In the genomic region with DNA sequence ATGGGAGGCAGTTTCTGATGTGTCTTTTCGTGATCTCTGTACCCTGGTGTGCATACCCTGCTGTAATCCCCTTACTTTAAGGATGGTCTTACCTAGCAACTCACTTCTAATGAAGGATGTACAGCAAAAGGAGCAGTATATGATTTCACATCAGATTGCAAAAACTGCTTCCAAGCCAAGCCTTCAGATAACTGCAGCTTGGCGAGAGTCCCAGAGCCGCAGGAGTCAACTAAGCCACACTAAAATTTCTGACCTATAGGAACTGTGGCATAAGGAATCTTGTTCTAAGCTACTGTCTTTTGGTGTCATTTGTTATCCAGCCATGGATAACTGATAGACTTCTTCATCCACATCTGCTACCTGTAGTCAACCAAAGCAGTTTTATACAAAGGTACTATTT, we compare ENCODE assay signal across 23 cellular contexts.
"Had no signal": no experiment of that assay in that cellular context is flagged by ENCODE, and none has a peak within 500 bp of the region (broad histone marks: within the 10 kb centered on the region; RNA-seq: fewer than 3 reads in every experiment).

No MANE protein-coding gene starts in this region.

- DNase-seq: activated CD4-positive, CD25-positive, alpha-beta regulatory T cell treated with anti-CD3 and anti-CD28 coated beads, Interleukin-2, amount 50 U/mL, for 72 hours; activated CD8-positive, alpha-beta memory T cell treated with anti-CD3 and anti-CD28 coated beads for 24 hours; activated CD8-positive, alpha-beta memory T cell treated with anti-CD3 and anti-CD28 coated beads, Interleukin-2, amount 50 U/mL, for 48 hours; activated effector memory CD4-positive, alpha-beta T cell treated with Interleukin-2 at 50 U/mL for 16 hours; activated naive CD4-positive, alpha-beta T cell treated with anti-CD3 and anti-CD28 coated beads, Interleukin-2, amount 50 U/mL, for 16 hours; activated T-cell treated with anti-CD3 and anti-CD28 coated beads, Interleukin-2, amount 50 U/mL, for 48 hours; effector CD8-positive, alpha-beta T cell; foreskin keratinocyte; glutamatergic neuron; hippocampal formation; islet precursor cell; left colon; lower lobe of right lung; occipital lobe; retina; stimulated activated CD4-positive, alpha-beta T cell treated with anti-CD3 and anti-CD28 coated beads, Interleukin-12 subunit alpha, Interleukin-12 subunit beta, amount 100 ng/mL, for 4 hours; stimulated activated CD4-positive, alpha-beta T cell treated with anti-CD3 and anti-CD28 coated beads, Interleukin-1b, Interleukin-23, amount 100 ng/mL, for 48 hours; stimulated activated CD8-positive, alpha-beta memory T cell treated with anti-CD3 and anti-CD28 coated beads, Interleukin-4, amount 100 ng/mL, for 48 hours; stimulated activated naive CD4-positive, alpha-beta T cell; thyroid gland had no signal

- H3K27me3 Mint-ChIP-seq: dendritic cell treated with granulocyte-macrophage colony-stimulating factor and Interleukin-4, amounts not matched to agents 40 ng/mL and 50 ng/mL, for 4 days had no signal

- H3K36me3 ChIP-seq: lower lobe of right lung, thyroid gland had no signal

- H3K4me1 ChIP-seq: foreskin keratinocyte, lower lobe of right lung, thyroid gland had no signal

- H3K27ac ChIP-seq: foreskin keratinocyte, lower lobe of right lung, thyroid gland had no signal

- H3K4me3 Mint-ChIP-seq: dendritic cell treated with granulocyte-macrophage colony-stimulating factor and Interleukin-4, amounts not matched to agents 40 ng/mL and 50 ng/mL, for 4 days; mesothelial cell of epicardium had no signal

- H3K27me3 ChIP-seq: foreskin keratinocyte, thyroid gland had no signal

- H3K4me3 ChIP-seq: lower lobe of right lung, thyroid gland had no signal

- H3K27ac Mint-ChIP-seq: dendritic cell treated with granulocyte-macrophage colony-stimulating factor and Interleukin-4, amounts not matched to agents 40 ng/mL and 50 ng/mL, for 4 days; mesothelial cell of epicardium had no signal

- H3K9me3 ChIP-seq: lower lobe of right lung, thyroid gland had no signal

- ATAC-seq: esophagus mucosa, foreskin keratinocyte, left colon, lower lobe of right lung had no signal
